Comparison of ENCODE assay signal across 7 cellular contexts in genomic region chr15:80999623-81000036, GRCh38.
DNase-seq lines count a peak whose midpoint lies in the region; ATAC-seq and TF ChIP-seq lines count a peak whose summit lies in the region.

No MANE protein-coding gene starts in this region.

- H3K4me1 ChIP-seq in KMS-11 (ENCODE audit: low read depth, poor library complexity, severe bottlenecking) = peaks cover 16% of the 10 kb centered on the region

- ATAC-seq in HG03139 (IDR thresholded peaks at IDR 0.05; ENCODE audit: unreplicated experiment) = no peak

- DNase-seq in GM19238 (ENCODE audit: insufficient read length, low spot score) = peak; percentile 40
- peak; percentile 75 for DNase-seq in activated CD8-positive, alpha-beta memory T cell treated with anti-CD3 and anti-CD28 coated beads, Interleukin-2, amount 50 U/mL, for 48 hours
- no peak for DNase-seq in foreskin fibroblast
- peak; percentile 50 to 52 for DNase-seq in stimulated activated CD4-positive, alpha-beta T cell treated with anti-CD3 and anti-CD28 coated beads, Interleukin-1b, Interleukin-23, amount 100 ng/mL, for 4 hours (ENCODE audit: low read depth in 2 of 2)
- DNase-seq in SKM-1 treated with dmso at 0.1 percent for 144 hours (lab: John Stamatoyannopoulos, UW; ENCODE audit: unreplicated experiment) = no peak

- peak overlapping the region; percentile 64; the same call in 1 of the 2 replicates for H2AFZ ChIP-seq in KMS-11 (ENCODE audit: low read depth)

- no peaks in the 10 kb centered on the region for H3K27me3 ChIP-seq in KMS-11 (ENCODE audit: insufficient read depth, low read depth)

- peaks cover 23% of the 10 kb centered on the region for H3K79me2 ChIP-seq in KMS-11 (ENCODE audit: insufficient read depth, low read depth)

- peak overlapping the region; percentile 69 for H3K4me2 ChIP-seq in KMS-11

- H4K20me1 ChIP-seq in KMS-11 (ENCODE audit: insufficient read depth) = no peaks in the 10 kb centered on the region

- H3K4me3 ChIP-seq in KMS-11 (IDR thresholded peaks at IDR 0.05; ENCODE audit: insufficient read depth, low read depth, low read length) = no peak overlapping the region
- H3K4me3 ChIP-seq in foreskin fibroblast (ENCODE audit: low read depth in 1 of 2, low read length in 2 of 2) = peak overlapping the region; percentile 86 to 87

- TF ChIP-seq CTCF in KMS-11 (conservative IDR thresholded peaks at IDR 0.05; ENCODE audit: low read depth, low read length) (no peak), foreskin fibroblast (IDR thresholded peaks at IDR 0.05; ENCODE audit: low read depth, low read length) (no peak)

- peak overlapping the region; percentile 92 for H3K27ac ChIP-seq in KMS-11

- H3K36me3 ChIP-seq in KMS-11 (ENCODE audit: insufficient read depth) = no peaks in the 10 kb centered on the region

- peak overlapping the region; percentile 94 for H3K9ac ChIP-seq in KMS-11

Comparison
In these comparisons a context has a peak if more than half of its experiments do, and no peak if none do; other contexts are left out.
1. DNase-seq: peak in GM19238 (single experiment), activated CD8-positive, alpha-beta memory T cell treated with anti-CD3 and anti-CD28 coated beads, Interleukin-2, amount 50 U/mL, for 48 hours (single experiment) and stimulated activated CD4-positive, alpha-beta T cell treated with anti-CD3 and anti-CD28 coated beads, Interleukin-1b, Interleukin-23, amount 100 ng/mL, for 4 hours (2 of 2); none in foreskin fibroblast (0 of 2) and SKM-1 treated with dmso at 0.1 percent for 144 hours (single experiment).